23 cellular contexts compared by ENCODE assay signal in genomic region chr1:109725510-109725909, GRCh38. TPM values are rescaled to one million over a fixed set of nuclear protein-coding genes. Genes with fewer than 3 reads are reported as not detected.
"Had no signal": no experiment of that assay in that cellular context is flagged by ENCODE, and none has a peak within 500 bp of the region (broad histone marks: within the 10 kb centered on the region; RNA-seq: fewer than 3 reads in every experiment).

No MANE protein-coding gene starts in this region.

- H3K4me1 ChIP-seq: esophagus squamous epithelium, heart right ventricle, spleen had no signal

- H3K27me3 ChIP-seq: esophagus squamous epithelium, heart right ventricle, neutrophil, pancreas, spleen had no signal

- H3K27ac Mint-ChIP-seq: activated naive CD4-positive, alpha-beta T cell treated with anti-CD3 and anti-CD28 coated beads, Interleukin-2, amount 50 U/mL, for 72 hours; activated T-cell treated with anti-CD3 and anti-CD28 coated beads, Interleukin-2, amount 50 U/mL, for 72 hours; dendritic cell treated with granulocyte-macrophage colony-stimulating factor and Interleukin-4, amounts not matched to agents 40 ng/mL and 50 ng/mL, for 4 days; immature natural killer cell; naive thymus-derived CD4-positive, alpha-beta T cell; stimulated activated memory B cell treated with anti-CD40 and anti-IgM and Interleukin-4, amounts not matched to agents 10 μg/mL and 1 μg/mL and 100 μg/mL, for 72 hours had no signal

- H3K36me3 ChIP-seq: esophagus squamous epithelium, heart right ventricle, neutrophil, pancreas, spleen, WERI-Rb-1 had no signal

- H3K9me3 Mint-ChIP-seq: activated naive CD4-positive, alpha-beta T cell treated with anti-CD3 and anti-CD28 coated beads, Interleukin-2, amount 50 U/mL, for 72 hours; activated T-cell treated with anti-CD3 and anti-CD28 coated beads, Interleukin-2, amount 50 U/mL, for 72 hours; dendritic cell treated with granulocyte-macrophage colony-stimulating factor and Interleukin-4, amounts not matched to agents 40 ng/mL and 50 ng/mL, for 4 days; immature natural killer cell; naive thymus-derived CD4-positive, alpha-beta T cell; stimulated activated memory B cell treated with anti-CD40 and anti-IgM and Interleukin-4, amounts not matched to agents 10 μg/mL and 1 μg/mL and 100 μg/mL, for 72 hours had no signal

- H3K36me3 Mint-ChIP-seq: activated naive CD4-positive, alpha-beta T cell treated with anti-CD3 and anti-CD28 coated beads, Interleukin-2, amount 50 U/mL, for 72 hours; immature natural killer cell; naive thymus-derived CD4-positive, alpha-beta T cell; stimulated activated memory B cell treated with anti-CD40 and anti-IgM and Interleukin-4, amounts not matched to agents 10 μg/mL and 1 μg/mL and 100 μg/mL, for 72 hours had no signal

- H3K27ac ChIP-seq: esophagus squamous epithelium, heart right ventricle, neutrophil, pancreas, spleen, WERI-Rb-1 had no signal

- H3K4me1 Mint-ChIP-seq: immature natural killer cell; naive thymus-derived CD4-positive, alpha-beta T cell; stimulated activated memory B cell treated with anti-CD40 and anti-IgM and Interleukin-4, amounts not matched to agents 10 μg/mL and 1 μg/mL and 100 μg/mL, for 72 hours had no signal

- H3K4me3 Mint-ChIP-seq: activated T-cell treated with anti-CD3 and anti-CD28 coated beads, Interleukin-2, amount 50 U/mL, for 72 hours; dendritic cell treated with granulocyte-macrophage colony-stimulating factor and Interleukin-4, amounts not matched to agents 40 ng/mL and 50 ng/mL, for 4 days; immature natural killer cell; naive thymus-derived CD4-positive, alpha-beta T cell; stimulated activated memory B cell treated with anti-CD40 and anti-IgM and Interleukin-4, amounts not matched to agents 10 μg/mL and 1 μg/mL and 100 μg/mL, for 72 hours had no signal

- H3K9me3 ChIP-seq: esophagus squamous epithelium, heart right ventricle, neutrophil, pancreas, spleen had no signal

- DNase-seq: activated CD4-positive, alpha-beta T cell treated with anti-CD3 and anti-CD28 coated beads for 1 hour; activated CD8-positive, alpha-beta memory T cell treated with anti-CD3 and anti-CD28 coated beads for 24 hours; activated CD8-positive, alpha-beta memory T cell treated with anti-CD3 and anti-CD28 coated beads, Interleukin-2, amount 50 U/mL, for 48 hours; activated effector memory CD4-positive, alpha-beta T cell treated with anti-CD3 and anti-CD28 coated beads, Interleukin-2, amount 50 U/mL, for 16 hours; activated T-cell treated with anti-CD3 and anti-CD28 coated beads, Interleukin-2, amount 50 U/mL, for 72 hours; effector CD8-positive, alpha-beta T cell; esophagus squamous epithelium; heart right ventricle; immature natural killer cell; mesendoderm; naive thymus-derived CD4-positive, alpha-beta T cell; pancreas; spleen; stimulated activated CD4-positive, alpha-beta T cell treated with anti-CD3 and anti-CD28 coated beads, Interleukin-4, amount 100 ng/mL, for 4 hours; T-helper 2 cell; WERI-Rb-1 had no signal

- H3K4me3 ChIP-seq: esophagus squamous epithelium, heart right ventricle, pancreas, spleen had no signal

RNA-seq across cellular contexts. Expression of gene GSTM5, which starts 13.5 kb away (rescaled TPM):
- polyA plus RNA-seq: naive thymus-derived CD4-positive, alpha-beta T cell had no signal

RNA-seq across cellular contexts. Expression of gene GSTM1, which starts 37.9 kb away (rescaled TPM):
- total RNA-seq: urinary bladder had no signal
- polyA plus RNA-seq: endothelial cell of umbilical vein had no signal

RNA-seq across cellular contexts. Expression of gene EPS8L3, which starts 38.2 kb away (rescaled TPM):
- total RNA-seq: activated naive CD4-positive, alpha-beta T cell treated with anti-CD3 and anti-CD28 coated beads, Interleukin-2, amount 50 U/mL, for 72 hours; activated T-cell treated with anti-CD3 and anti-CD28 coated beads, Interleukin-2, amount 50 U/mL, for 72 hours; cerebellum; endothelial cell of umbilical vein; naive thymus-derived CD4-positive, alpha-beta T cell; urinary bladder had no signal
- polyA plus RNA-seq: endothelial cell of umbilical vein; heart right ventricle; naive thymus-derived CD4-positive, alpha-beta T cell; spleen had no signal
